Comparison of ENCODE assay signal across 17 cellular contexts in the genomic region with DNA sequence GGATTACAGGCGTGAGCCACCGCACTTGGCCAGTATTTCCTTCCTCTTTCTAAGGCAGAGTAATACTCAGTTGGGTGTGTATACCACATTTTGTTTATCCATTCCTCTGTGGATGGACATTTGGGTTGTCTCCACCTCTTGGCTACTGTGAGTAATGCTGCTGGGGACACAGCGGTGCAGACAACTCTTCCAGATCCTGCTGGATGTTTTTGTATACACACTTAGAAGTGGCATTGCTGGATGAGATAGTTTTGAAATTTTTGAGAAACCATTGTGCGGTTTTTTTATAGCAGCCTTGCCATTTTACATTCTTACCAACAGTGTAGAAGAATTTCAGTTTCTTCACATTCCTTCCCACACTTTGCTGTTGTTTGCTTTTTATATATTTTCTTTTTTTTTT.
DNase-seq lines count a peak whose midpoint lies in the region; ATAC-seq and TF ChIP-seq lines count a peak whose summit lies in the region.
"Had no signal": no experiment of that assay in that cellular context is flagged by ENCODE, and none has a peak within 500 bp of the region (broad histone marks: within the 10 kb centered on the region; RNA-seq: fewer than 3 reads in every experiment).

No MANE protein-coding gene starts in this region.

- peaks cover 35% of the 10 kb centered on the region for H3K4me1 ChIP-seq in RWPE2 (ENCODE audit: insufficient read depth, poor library complexity, severe bottlenecking)

- no peak overlapping the region for H3K4me3 ChIP-seq in RWPE2 (ENCODE audit: severe bottlenecking)
- H3K4me3 ChIP-seq in choroid plexus epithelial cell (ENCODE audit: low read depth, low read length) = no peak overlapping the region
- no peak overlapping the region for H3K4me3 ChIP-seq in coronary artery
- H3K4me3 ChIP-seq: dorsolateral prefrontal cortex had no signal

- H3K27me3 Mint-ChIP-seq in stimulated activated naive CD8-positive, alpha-beta T cell treated with anti-CD3 and anti-CD28 coated beads, Interleukin-15, amount 100 ng/mL, for 72 hours = no peaks in the 10 kb centered on the region
- H3K27me3 Mint-ChIP-seq: stimulated activated memory B cell treated with anti-CD40 and anti-IgM and Interleukin-4, amounts not matched to agents 10 μg/mL and 1 μg/mL and 100 μg/mL, for 72 hours had no signal

- H3K9me3 Mint-ChIP-seq in stimulated activated naive CD8-positive, alpha-beta T cell treated with anti-CD3 and anti-CD28 coated beads, Interleukin-15, amount 100 ng/mL, for 72 hours = peaks cover 0 to 4% of the 10 kb centered on the region in 2 donors
- H3K9me3 Mint-ChIP-seq: stimulated activated memory B cell treated with anti-CD40 and anti-IgM and Interleukin-4, amounts not matched to agents 10 μg/mL and 1 μg/mL and 100 μg/mL, for 72 hours had no signal

- no peaks in the 10 kb centered on the region for H3K9me3 ChIP-seq in RWPE2 (ENCODE audit: severe bottlenecking)

- no peaks in the 10 kb centered on the region for H3K27me3 ChIP-seq in RWPE2 (ENCODE audit: insufficient read depth, poor library complexity, severe bottlenecking)
- H3K27me3 ChIP-seq: dorsolateral prefrontal cortex had no signal

- TF ChIP-seq CTCF in RWPE2 (IDR thresholded peaks at IDR 0.05; ENCODE audit: poor library complexity, severe bottlenecking) (peak; percentile 30), choroid plexus epithelial cell (conservative IDR thresholded peaks at IDR 0.05; ENCODE audit: low read depth, low read length) (peak; percentile 56), coronary artery (IDR thresholded peaks at IDR 0.05) (no peak)

- peak overlapping the region in 1 of 2 donors; percentile 21 for H3K27ac Mint-ChIP-seq in stimulated activated naive CD8-positive, alpha-beta T cell treated with anti-CD3 and anti-CD28 coated beads, Interleukin-15, amount 100 ng/mL, for 72 hours

- DNase-seq in stimulated activated naive CD8-positive, alpha-beta T cell treated with anti-CD3 and anti-CD28 coated beads, Interleukin-15, amount 100 ng/mL, for 72 hours = no peak
- DNase-seq in stimulated activated naive CD8-positive, alpha-beta T cell treated with anti-CD3 and anti-CD28 coated beads, Interleukin-15, Interleukin-2, amounts not matched to agents 100 U/mL and 50 U/mL, for 24 hours = no peak
- no peak for DNase-seq in RWPE2 (ENCODE audit: low spot score)
- peak; percentile 72 for DNase-seq in choroid plexus epithelial cell (ENCODE audit: low read depth)
- DNase-seq in cortex of kidney (lab: John Stamatoyannopoulos, UW) = no peak
- DNase-seq in coronary artery (ENCODE audit: low spot score) = no peak
- DNase-seq in D341Med (ENCODE audit: low spot score) = no peak
- no peak for DNase-seq in 8988T
- DNase-seq: activated CD4-positive, alpha-beta T cell treated with anti-CD3 and anti-CD28 coated beads for 1 hour; dorsolateral prefrontal cortex; IMR-90; kidney; NCI-H187; retina; stimulated activated CD4-positive, alpha-beta T cell treated with anti-CD3 and anti-CD28 coated beads, Interleukin-4, amount 100 ng/mL, for 1 hour had no signal

- no peak overlapping the region for H3K27ac ChIP-seq in RWPE2 (ENCODE audit: poor library complexity, severe bottlenecking)
- H3K27ac ChIP-seq in coronary artery = no peak overlapping the region
- H3K27ac ChIP-seq: C4-2B, dorsolateral prefrontal cortex had no signal

- H3K36me3 ChIP-seq in RWPE2 (ENCODE audit: low read depth) = peaks cover 100% of the 10 kb centered on the region

- H3K4me3 Mint-ChIP-seq in stimulated activated naive CD8-positive, alpha-beta T cell treated with anti-CD3 and anti-CD28 coated beads, Interleukin-15, amount 100 ng/mL, for 72 hours = peak overlapping the region; percentile 41 to 64
- H3K4me3 Mint-ChIP-seq: stimulated activated memory B cell treated with anti-CD40 and anti-IgM and Interleukin-4, amounts not matched to agents 10 μg/mL and 1 μg/mL and 100 μg/mL, for 72 hours had no signal

- H3K4me1 Mint-ChIP-seq in stimulated activated naive CD8-positive, alpha-beta T cell treated with anti-CD3 and anti-CD28 coated beads, Interleukin-15, amount 100 ng/mL, for 72 hours = peaks cover 88% of the 10 kb centered on the region

- ATAC-seq in stimulated activated naive CD8-positive, alpha-beta T cell treated with anti-CD3 and anti-CD28 coated beads, Interleukin-15, amount 100 ng/mL, for 72 hours = peak; percentile 15
- no peak for ATAC-seq in stimulated activated naive CD8-positive, alpha-beta T cell treated with anti-CD3 and anti-CD28 coated beads, Interleukin-15, Interleukin-2, amounts not matched to agents 100 U/mL and 50 U/mL, for 24 hours
- ATAC-seq in RWPE2 (ENCODE audit: low read depth) = peak; percentile 50
- ATAC-seq: stimulated activated memory B cell treated with anti-CD40 and anti-IgM and Interleukin-4, amounts not matched to agents 10 μg/mL and 1 μg/mL and 100 μg/mL, for 72 hours had no signal
